9 cellular contexts compared by ENCODE assay signal in the genomic region with DNA sequence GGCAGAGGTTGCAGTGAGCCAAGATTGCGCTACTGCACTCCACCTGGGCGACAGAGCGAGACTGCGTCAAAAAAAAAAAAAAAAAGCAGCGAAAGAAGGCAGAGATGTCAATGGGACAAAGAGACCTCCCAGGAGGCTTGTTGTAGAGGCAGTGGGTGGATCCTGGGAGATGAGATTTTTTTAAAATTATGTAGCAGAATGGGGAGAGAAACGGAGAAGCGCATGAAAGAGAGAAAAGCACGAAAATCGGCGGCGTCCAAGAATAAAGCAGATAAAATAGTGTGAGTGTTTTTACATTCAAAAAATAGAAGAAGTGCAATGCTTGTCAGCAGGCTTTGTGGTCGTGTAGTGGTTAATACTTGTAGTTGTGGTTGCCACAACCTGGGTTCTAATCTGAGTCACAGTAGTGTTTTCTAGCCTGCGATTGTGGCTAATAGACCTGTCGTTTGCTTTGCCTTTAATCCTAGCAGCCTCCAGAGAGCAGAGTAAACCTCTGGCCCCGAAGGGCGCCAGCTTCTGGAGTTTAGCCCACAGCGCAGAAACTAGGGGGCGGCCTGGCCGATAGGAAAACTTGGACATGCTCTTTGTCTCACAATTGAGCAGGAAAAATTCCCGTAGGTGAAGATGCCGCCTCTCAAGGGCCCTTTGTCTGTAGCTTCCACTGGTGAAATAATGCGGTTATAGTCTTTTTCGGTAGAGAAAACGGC. TPM values are rescaled to one million over a fixed set of nuclear protein-coding genes. Genes with fewer than 3 reads are reported as not detected.
DNase-seq lines count a peak whose midpoint lies in the region; ATAC-seq and TF ChIP-seq lines count a peak whose summit lies in the region.
"Not testable (repeated sequence)": the region's sequence is repeated elsewhere in the genome, so short reads cannot be mapped to it uniquely, and the experiment has no call there.
"Had no signal": no experiment of that assay in that cellular context is flagged by ENCODE, and none has a peak within 500 bp of the region (broad histone marks: within the 10 kb centered on the region; RNA-seq: fewer than 3 reads in every experiment).

No MANE protein-coding gene starts in this region.

- H3K27ac ChIP-seq in DOHH2 (ENCODE audit: low read depth, low read length) = peak overlapping the region; percentile 1
- not testable (repeated sequence) for H3K27ac ChIP-seq in OCI-LY7 (ENCODE audit: low read depth, low read length, poor library complexity, severe bottlenecking)

- not testable (repeated sequence) for H3K9me2 ChIP-seq in DOHH2 (replicated peaks; ENCODE audit: control insufficient read depth, low read length); OCI-LY7 (ENCODE audit: insufficient read depth, low read length)

- POLR2A ChIA-PET in OCI-LY7 (lab: Charles Lee) = not testable (repeated sequence)

- H3K4me3 Mint-ChIP-seq in activated T-cell treated with anti-CD3 and anti-CD28 coated beads, Interleukin-2, amount 50 U/mL, for 72 hours; stimulated activated naive B cell treated with anti-CD40 and anti-IgM and Interleukin-4, amounts not matched to agents 10 μg/mL and 1 μg/mL and 100 μg/mL, for 72 hours: not testable (repeated sequence)

- not testable (repeated sequence) for H3K27me3 Mint-ChIP-seq in activated T-cell treated with anti-CD3 and anti-CD28 coated beads, Interleukin-2, amount 50 U/mL, for 72 hours (ENCODE audit: low read depth); stimulated activated naive B cell treated with anti-CD40 and anti-IgM and Interleukin-4, amounts not matched to agents 10 μg/mL and 1 μg/mL and 100 μg/mL, for 72 hours

- H3K79me2 ChIP-seq in DOHH2 (ENCODE audit: control insufficient read depth, low read length); OCI-LY7 (ENCODE audit: insufficient read depth, low read depth, low read length): not testable (repeated sequence)

- H3K36me3 ChIP-seq in DOHH2 (ENCODE audit: control insufficient read depth, low read length); OCI-LY7 (ENCODE audit: insufficient read depth, low read length): not testable (repeated sequence)

- H3K4me2 ChIP-seq in DOHH2 (ENCODE audit: low read length) = peak overlapping the region; percentile 29
- peak overlapping the region; percentile 0; the same call in 1 of the 2 replicates for H3K4me2 ChIP-seq in OCI-LY7 (ENCODE audit: low read length)

- H3K27ac Mint-ChIP-seq in activated T-cell treated with anti-CD3 and anti-CD28 coated beads, Interleukin-2, amount 50 U/mL, for 72 hours; stimulated activated naive B cell treated with anti-CD40 and anti-IgM and Interleukin-4, amounts not matched to agents 10 μg/mL and 1 μg/mL and 100 μg/mL, for 72 hours: not testable (repeated sequence)

- TF ChIP-seq CTCF in DOHH2 (IDR thresholded peaks at IDR 0.05; ENCODE audit: low read depth, low read length, poor library complexity, severe bottlenecking); OCI-LY7 (conservative IDR thresholded peaks at IDR 0.05; ENCODE audit: low read length): not testable (repeated sequence)

- not testable (repeated sequence) for BruUV-seq in OCI-LY7 (replicated peaks; lab: Mats Ljungman, UMichigan)

- DNase-seq in OCI-LY7 (ENCODE audit: low spot score); stimulated activated naive B cell treated with anti-CD40 and anti-IgM and Interleukin-4, amounts not matched to agents 10 μg/mL and 1 μg/mL and 100 μg/mL, for 72 hours: not testable (repeated sequence)
- peak; percentile 38 to 41 for DNase-seq in activated T-cell treated with anti-CD3 and anti-CD28 coated beads, Interleukin-2, amount 50 U/mL, for 72 hours
- peak; percentile 46 for DNase-seq in islet precursor cell

- H3K4me1 Mint-ChIP-seq in activated T-cell treated with anti-CD3 and anti-CD28 coated beads, Interleukin-2, amount 50 U/mL, for 72 hours (ENCODE audit: low read depth); stimulated activated naive B cell treated with anti-CD40 and anti-IgM and Interleukin-4, amounts not matched to agents 10 μg/mL and 1 μg/mL and 100 μg/mL, for 72 hours: not testable (repeated sequence)

- ATAC-seq in GM19438 (IDR thresholded peaks at IDR 0.05; ENCODE audit: low read depth, unreplicated experiment) (peak; percentile 86), HG02610 (IDR thresholded peaks at IDR 0.05; ENCODE audit: unreplicated experiment) (peak; percentile 51), HG03354 (IDR thresholded peaks at IDR 0.05; ENCODE audit: poor library complexity, severe bottlenecking, unreplicated experiment) (peak; percentile 62)
- peak; percentile 47 to 54 for ATAC-seq in activated T-cell treated with anti-CD3 and anti-CD28 coated beads, Interleukin-2, amount 50 U/mL, for 72 hours (replicated peaks in 1 of 2)
- ATAC-seq in stimulated activated naive B cell treated with anti-CD40 and anti-IgM and Interleukin-4, amounts not matched to agents 10 μg/mL and 1 μg/mL and 100 μg/mL, for 72 hours (replicated peaks) = peak; percentile 88 to 90

- H3K9me3 ChIP-seq in DOHH2 (ENCODE audit: control insufficient read depth, insufficient read depth, low read length); OCI-LY7 (ENCODE audit: low read length): not testable (repeated sequence)

- H3K9me3 Mint-ChIP-seq in activated T-cell treated with anti-CD3 and anti-CD28 coated beads, Interleukin-2, amount 50 U/mL, for 72 hours; stimulated activated naive B cell treated with anti-CD40 and anti-IgM and Interleukin-4, amounts not matched to agents 10 μg/mL and 1 μg/mL and 100 μg/mL, for 72 hours: not testable (repeated sequence)

- CTCF ChIA-PET in OCI-LY7 (lab: Charles Lee; ENCODE audit: unreplicated experiment) = not testable (repeated sequence)

- H2AFZ ChIP-seq in OCI-LY7 (ENCODE audit: low read length) = not testable (repeated sequence)

- not testable (repeated sequence) for H3K36me3 Mint-ChIP-seq in activated T-cell treated with anti-CD3 and anti-CD28 coated beads, Interleukin-2, amount 50 U/mL, for 72 hours (ENCODE audit: insufficient read depth in 2 of 2); stimulated activated naive B cell treated with anti-CD40 and anti-IgM and Interleukin-4, amounts not matched to agents 10 μg/mL and 1 μg/mL and 100 μg/mL, for 72 hours

- H4K20me1 ChIP-seq in DOHH2 (ENCODE audit: control insufficient read depth, insufficient read depth, low read depth, low read length); OCI-LY7 (ENCODE audit: insufficient read depth, low read length): not testable (repeated sequence)

- H3F3A ChIP-seq in DOHH2 (ENCODE audit: control insufficient read depth, insufficient read depth) = not testable (repeated sequence)

- intact Hi-C loops in OCI-LY7 (cut with micrococcal nuclease; ENCODE audit: unreplicated experiment) = loop anchor here (10.0 kb wide), 1 partner anchor 184 kb away; no protein-coding TSS in a partner anchor

- peak overlapping the region; percentile 38 for H3K4me3 ChIP-seq in DOHH2 (ENCODE audit: low read length)
- not testable (repeated sequence) for H3K4me3 ChIP-seq in OCI-LY7 (ENCODE audit: low read depth, low read length, poor library complexity, severe bottlenecking)

- H3K4me1 ChIP-seq in DOHH2 (ENCODE audit: control insufficient read depth, low read length) = peaks cover 27% of the 10 kb centered on the region
- not testable (repeated sequence) for H3K4me1 ChIP-seq in OCI-LY7 (ENCODE audit: insufficient read depth, low read length, poor library complexity, severe bottlenecking)

- H3K27me3 ChIP-seq in DOHH2 (ENCODE audit: control insufficient read depth, low read length) = peaks cover 12% of the 10 kb centered on the region

RNA-seq across cellular contexts. Expression of gene RNU1-4, which starts 11.9 kb away (rescaled TPM):
- total RNA-seq in OCI-LY7 (2014; rRNA removed; shearing (Covaris generic)) = under 0.01 TPM in 2 replicates
- 1,721 and 1,968 TPM in 2 replicates for total RNA-seq in OCI-LY7 (2022)
- total RNA-seq in activated T-cell treated with anti-CD3 and anti-CD28 coated beads, Interleukin-2, amount 50 U/mL, for 72 hours = 1,000 to 10,000 TPM; 1,100 to 1,278 TPM
- total RNA-seq: osteoblast had no signal
